Comparison of ENCODE assay signal across 18 cellular contexts in the genomic region with DNA sequence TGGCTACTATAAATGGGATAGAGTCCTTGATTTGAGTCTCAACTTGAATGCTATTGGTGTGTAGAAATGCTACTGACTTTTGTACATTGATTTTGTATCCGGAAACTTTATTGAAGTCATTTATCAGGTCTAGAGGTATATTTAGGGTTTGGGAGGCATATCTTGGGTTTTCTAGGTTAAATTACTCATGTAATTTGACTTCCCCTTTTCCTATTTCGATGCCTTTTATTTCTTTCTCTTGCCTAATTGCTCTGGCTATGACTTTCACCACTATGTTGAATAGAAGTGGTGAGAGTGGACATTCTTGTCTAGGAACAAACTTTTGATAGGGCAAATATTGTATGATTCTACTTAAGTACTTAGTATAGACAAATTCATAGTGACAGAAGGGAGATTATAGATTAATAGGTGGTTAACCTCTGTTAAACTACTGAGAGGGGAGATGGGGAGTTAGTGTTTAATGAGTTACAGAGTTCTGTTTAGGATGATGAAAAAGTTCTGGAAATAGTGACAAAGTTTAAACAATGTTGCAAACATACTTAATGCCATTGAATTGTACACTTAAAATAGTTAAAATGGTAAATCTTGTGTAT. TPM values are rescaled to one million over a fixed set of nuclear protein-coding genes. Genes with fewer than 3 reads are reported as not detected.
DNase-seq lines count a peak whose midpoint lies in the region; ATAC-seq and FAIRE-seq lines count a peak whose summit lies in the region.
"Had no signal": no experiment of that assay in that cellular context is flagged by ENCODE, and none has a peak within 500 bp of the region (broad histone marks: within the 10 kb centered on the region; RNA-seq: fewer than 3 reads in every experiment).

No MANE protein-coding gene starts in this region.

- ATAC-seq in GM18517 (IDR thresholded peaks at IDR 0.05; ENCODE audit: unreplicated experiment) (peak; percentile 75), GM21423 (IDR thresholded peaks at IDR 0.05; ENCODE audit: unreplicated experiment) (peak; percentile 80), HG03135 (IDR thresholded peaks at IDR 0.05; ENCODE audit: unreplicated experiment) (peak; percentile 78), left ventricle myocardium superior (no peak), GM21526 (IDR thresholded peaks at IDR 0.05; ENCODE audit: low FRiP score, unreplicated experiment) (no peak)
- ATAC-seq: heart left ventricle; left colon; natural killer cell treated with Interleukin-12 subunit alpha and Interleukin-12 subunit beta and Interleukin-15 and Interleukin-18, amount 100 ng/mL, for 72 hours had no signal

- FAIRE-seq in RCC 7860 (lab: Jason Lieb, UNC): peak; percentile 90

- DNase-seq in RCC 7860 (ENCODE audit: low spot score) (peak; percentile 16), cerebellar cortex (ENCODE audit: low spot score) (no peak), 8988T (no peak), left ventricle myocardium superior (no peak)
- DNase-seq: activated gamma-delta T cell, AML-193, dermis blood vessel endothelial cell, DMS153, heart left ventricle, left colon had no signal

- intact Hi-C loops in left ventricle myocardium superior (cut with micrococcal nuclease): no loop called here

RNA-seq across cellular contexts. Expression of a gene that starts 22.8 kb away (rescaled TPM):
- 10.9 TPM for total RNA-seq in left ventricle myocardium superior

RNA-seq across cellular contexts. Expression of a gene that starts 29.1 kb away (rescaled TPM):
- total RNA-seq in left ventricle myocardium superior: not detected
- total RNA-seq: activated CD8-positive, alpha-beta memory T cell treated with anti-CD3 and anti-CD28 coated beads for 36 hours; dermis blood vessel endothelial cell; esophagus muscularis mucosa; heart left ventricle; left colon; M059J; natural killer cell treated with Interleukin-12 subunit alpha and Interleukin-12 subunit beta and Interleukin-15 and Interleukin-18, amount 100 ng/mL, for 72 hours had no signal

Comparison
In these comparisons a context has a peak if more than half of its experiments do, and no peak if none do; other contexts are left out.
1. ATAC-seq: peak in GM18517 (single experiment), GM21423 (single experiment) and HG03135 (single experiment); none in left ventricle myocardium superior (single experiment) and GM21526 (single experiment).